ENCODE assay signal across 19 cellular contexts in genomic region chr13:54958781-54959180, GRCh38.
DNase-seq lines count a peak whose midpoint lies in the region; ATAC-seq and TF ChIP-seq lines count a peak whose summit lies in the region.
"Had no signal": no experiment of that assay in that cellular context is flagged by ENCODE, and none has a peak within 500 bp of the region (broad histone marks: within the 10 kb centered on the region; RNA-seq: fewer than 3 reads in every experiment).

No MANE protein-coding gene starts in this region.

- no peak overlapping the region for H3K9ac ChIP-seq in SK-N-SH
- H3K9ac ChIP-seq: GM23248 had no signal

- intact Hi-C loops in upper lobe of right lung (cut with DNase I), result no loop called here

- no peak overlapping the region for H3K27ac Mint-ChIP-seq in WTC11
- H3K27ac Mint-ChIP-seq in activated CD4-positive, alpha-beta T cell treated with anti-CD3 and anti-CD28 coated beads, Interleukin-2, amount 10 ng/mL, durations not matched to agents 7 days and 5 days, result no peak overlapping the region
- H3K27ac Mint-ChIP-seq: CD4-positive, alpha-beta memory T cell; HFFc6 had no signal

- H3K36me3 ChIP-seq in SK-N-SH (replicated peaks in 1 of 2; ENCODE audit: control insufficient read depth in 1 of 2, insufficient read depth in 2 of 2, low read length in 1 of 2) (no peaks in the 10 kb centered on the region), upper lobe of right lung (no peaks in the 10 kb centered on the region)
- H3K36me3 ChIP-seq: HAP-1 had no signal

- no peak for TF ChIP-seq EP300 in SK-N-SH (IDR thresholded peaks at IDR 0.05; ENCODE audit: borderline replicate concordance in 1 of 2, low read depth in 1 of 2, low read length in 1 of 2)

- H3K27me3 ChIP-seq in SK-N-SH (ENCODE audit: insufficient read depth) (no peaks in the 10 kb centered on the region), upper lobe of right lung (no peaks in the 10 kb centered on the region)

- H3K4me1 ChIP-seq in SK-N-SH (ENCODE audit: control insufficient read depth in 1 of 2, insufficient read depth in 2 of 2, low read depth in 1 of 2, low read length in 1 of 2), result no peaks in the 10 kb centered on the region
- H3K4me1 ChIP-seq in upper lobe of right lung, result no peaks in the 10 kb centered on the region
- H3K4me1 ChIP-seq: A549, Caco-2, HAP-1 had no signal

- no peak for ATAC-seq in SK-N-SH treated with all-trans-retinoic acid at 6 μM for 48 hours
- peak; percentile 58 for ATAC-seq in WTC11
- ATAC-seq in upper lobe of right lung, result peak; percentile 36
- ATAC-seq: A549, GM12878 had no signal

- peaks cover 14% of the 10 kb centered on the region for H3K4me1 Mint-ChIP-seq in WTC11
- H3K4me1 Mint-ChIP-seq in activated CD4-positive, alpha-beta T cell treated with anti-CD3 and anti-CD28 coated beads, Interleukin-2, amount 10 ng/mL, durations not matched to agents 7 days and 5 days, result no peaks in the 10 kb centered on the region
- H3K4me1 Mint-ChIP-seq: CD4-positive, alpha-beta memory T cell had no signal

- H3K4me3 ChIP-seq in SK-N-SH (ENCODE audit: low read depth in 2 of 2, low read length in 1 of 2), result no peak overlapping the region
- no peak overlapping the region for H3K4me3 ChIP-seq in upper lobe of right lung
- H3K4me3 ChIP-seq: A549, GM12878, GM23248, HAP-1 had no signal

- no peaks in the 10 kb centered on the region for H3K27me3 Mint-ChIP-seq in WTC11 (ENCODE audit: low read depth)
- H3K27me3 Mint-ChIP-seq in activated CD4-positive, alpha-beta T cell treated with anti-CD3 and anti-CD28 coated beads, Interleukin-2, amount 10 ng/mL, durations not matched to agents 7 days and 5 days, result no peaks in the 10 kb centered on the region
- H3K27me3 Mint-ChIP-seq: CD4-positive, alpha-beta memory T cell had no signal

- no peak overlapping the region for H3K4me3 Mint-ChIP-seq in WTC11
- no peak overlapping the region for H3K4me3 Mint-ChIP-seq in activated CD4-positive, alpha-beta T cell treated with anti-CD3 and anti-CD28 coated beads, Interleukin-2, amount 10 ng/mL, durations not matched to agents 7 days and 5 days
- H3K4me3 Mint-ChIP-seq: CD4-positive, alpha-beta memory T cell; HFFc6 had no signal

- no peak overlapping the region for H2AFZ ChIP-seq in SK-N-SH (ENCODE audit: low read depth)
- H2AFZ ChIP-seq: GM23248 had no signal

- DNase-seq in SK-N-SH (peak; percentile 1), WTC11 (ENCODE audit: low spot score) (no peak), upper lobe of right lung (no peak), NCI-H2107 treated with DMSO at 0.1 percent for 48 hours (lab: John Stamatoyannopoulos, UW; ENCODE audit: unreplicated experiment) (no peak)
- DNase-seq in activated CD4-positive, alpha-beta T cell treated with anti-CD3 and anti-CD28 coated beads, Interleukin-2, amount 10 ng/mL, durations not matched to agents 7 days and 5 days, result no peak
- DNase-seq: 8988T; C1 segment of cervical spinal cord; Caco-2; CD4-positive, alpha-beta memory T cell; DMS153; DND-41; EL; GDM1; GM23248; HFFc6 had no signal

- peaks cover 25% of the 10 kb centered on the region for H3K36me3 Mint-ChIP-seq in WTC11
- no peaks in the 10 kb centered on the region for H3K36me3 Mint-ChIP-seq in activated CD4-positive, alpha-beta T cell treated with anti-CD3 and anti-CD28 coated beads, Interleukin-2, amount 10 ng/mL, durations not matched to agents 7 days and 5 days (ENCODE audit: low read depth)
- H3K36me3 Mint-ChIP-seq: CD4-positive, alpha-beta memory T cell had no signal

- H4K20me1 ChIP-seq in SK-N-SH (ENCODE audit: insufficient read depth), result no peaks in the 10 kb centered on the region

- TF ChIP-seq CTCF in SK-N-SH (IDR thresholded peaks at IDR 0.05), result no peak
- no peak for TF ChIP-seq CTCF in WTC11 (IDR thresholded peaks at IDR 0.05)
- TF ChIP-seq CTCF in upper lobe of right lung (IDR thresholded peaks at IDR 0.05), result no peak

- CTCF ChIA-PET in SK-N-SH (lab: Yijun Ruan, JAX), result no interaction called here
- CTCF ChIA-PET in WTC11 (lab: Charles Lee), result no interaction called here
- CTCF ChIA-PET in activated CD4-positive, alpha-beta T cell treated with anti-CD3 and anti-CD28 coated beads, Interleukin-2, amount 10 ng/mL, durations not matched to agents 7 days and 5 days (lab: Charles Lee), result no interaction called here

- POLR2A ChIA-PET in SK-N-SH (lab: Yijun Ruan, JAX), result no interaction called here
- POLR2A ChIA-PET in WTC11 (lab: Charles Lee), result no interaction called here
- POLR2A ChIA-PET in activated CD4-positive, alpha-beta T cell treated with anti-CD3 and anti-CD28 coated beads, Interleukin-2, amount 10 ng/mL, durations not matched to agents 7 days and 5 days (lab: Charles Lee), result no interaction called here

- H3K4me2 ChIP-seq in SK-N-SH, result no peak overlapping the region
- H3K4me2 ChIP-seq: A549 had no signal

- H3K27ac ChIP-seq in SK-N-SH (ENCODE audit: low read depth in 2 of 2, low read length in 1 of 2) (no peak overlapping the region), upper lobe of right lung (no peak overlapping the region)
- H3K27ac ChIP-seq: A549, GM23248 had no signal

- no peak for TF ChIP-seq RAD21 in SK-N-SH (IDR thresholded peaks at IDR 0.05; ENCODE audit: low read length)

- H3K79me2 ChIP-seq in SK-N-SH (ENCODE audit: insufficient read depth), result no peaks in the 10 kb centered on the region

- H3K9me2 ChIP-seq in SK-N-SH, result no peaks in the 10 kb centered on the region

- H3F3A ChIP-seq in SK-N-SH (replicated peaks; ENCODE audit: insufficient read depth), result no peaks in the 10 kb centered on the region

- no peaks in the 10 kb centered on the region for H3K9me3 ChIP-seq in SK-N-SH
- no peaks in the 10 kb centered on the region for H3K9me3 ChIP-seq in upper lobe of right lung
- H3K9me3 ChIP-seq: A549, HAP-1 had no signal

- peaks cover 26% of the 10 kb centered on the region for H3K9me3 Mint-ChIP-seq in WTC11
- peaks cover 13% of the 10 kb centered on the region for H3K9me3 Mint-ChIP-seq in activated CD4-positive, alpha-beta T cell treated with anti-CD3 and anti-CD28 coated beads, Interleukin-2, amount 10 ng/mL, durations not matched to agents 7 days and 5 days

- 17% methylated on average over 11 of the region's 12 CpGs for WGBS in SK-N-SH (ENCODE audit: low lambda C conversion rate)

TF ChIP-seq in SK-N-SH, 30 proteins besides CTCF, POLR2A, EP300 and RAD21 (continues in another document):
- TF ChIP-seq GATA2 (CRISPR knock-in tag; IDR thresholded peaks at IDR 0.05) (no peak), RXRA (IDR thresholded peaks at IDR 0.05; ENCODE audit: borderline replicate concordance, low read depth) (no peak), TEAD4 (IDR thresholded peaks at IDR 0.05; ENCODE audit: borderline replicate concordance, insufficient read depth) (no peak), MEF2A (IDR thresholded peaks at IDR 0.05; ENCODE audit: borderline replicate concordance, low read depth) (no peak), ELF1 (IDR thresholded peaks at IDR 0.05) (no peak), CHD2 (IDR thresholded peaks at IDR 0.05; ENCODE audit: low read length, partially characterized antibody) (no peak)
- TF ChIP-seq, protein P1, sequence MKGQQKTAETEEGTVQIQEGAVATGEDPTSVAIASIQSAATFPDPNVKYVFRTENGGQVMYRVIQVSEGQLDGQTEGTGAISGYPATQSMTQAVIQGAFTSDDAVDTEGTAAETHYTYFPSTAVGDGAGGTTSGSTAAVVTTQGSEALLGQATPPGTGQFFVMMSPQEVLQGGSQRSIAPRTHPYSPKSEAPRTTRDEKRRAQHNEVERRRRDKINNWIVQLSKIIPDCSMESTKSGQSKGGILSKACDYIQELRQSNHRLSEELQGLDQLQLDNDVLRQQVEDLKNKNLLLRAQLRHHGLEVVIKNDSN (IDR thresholded peaks at IDR 0.05; ENCODE audit: borderline replicate concordance, low read depth), result no peak

TF ChIP-seq in SK-N-SH treated with all-trans-retinoic acid at 6 μM for 48 hours, 23 proteins besides CTCF, POLR2A, EP300 and RAD21 (continues in another document):
- TF ChIP-seq ARNTL (CRISPR knock-in tag; IDR thresholded peaks at IDR 0.05; ENCODE audit: borderline replicate concordance, low read depth) (no peak), OSR1 (CRISPR knock-in tag; IDR thresholded peaks at IDR 0.05) (no peak), RARB (CRISPR knock-in tag; IDR thresholded peaks at IDR 0.05) (no peak), SNAI2 (CRISPR knock-in tag; IDR thresholded peaks at IDR 0.05) (no peak), ISL1 (CRISPR knock-in tag; IDR thresholded peaks at IDR 0.05) (no peak), ZNF565 (CRISPR knock-in tag; conservative IDR thresholded peaks at IDR 0.05; ENCODE audit: low read depth) (no peak)
- TF ChIP-seq, protein P2, sequence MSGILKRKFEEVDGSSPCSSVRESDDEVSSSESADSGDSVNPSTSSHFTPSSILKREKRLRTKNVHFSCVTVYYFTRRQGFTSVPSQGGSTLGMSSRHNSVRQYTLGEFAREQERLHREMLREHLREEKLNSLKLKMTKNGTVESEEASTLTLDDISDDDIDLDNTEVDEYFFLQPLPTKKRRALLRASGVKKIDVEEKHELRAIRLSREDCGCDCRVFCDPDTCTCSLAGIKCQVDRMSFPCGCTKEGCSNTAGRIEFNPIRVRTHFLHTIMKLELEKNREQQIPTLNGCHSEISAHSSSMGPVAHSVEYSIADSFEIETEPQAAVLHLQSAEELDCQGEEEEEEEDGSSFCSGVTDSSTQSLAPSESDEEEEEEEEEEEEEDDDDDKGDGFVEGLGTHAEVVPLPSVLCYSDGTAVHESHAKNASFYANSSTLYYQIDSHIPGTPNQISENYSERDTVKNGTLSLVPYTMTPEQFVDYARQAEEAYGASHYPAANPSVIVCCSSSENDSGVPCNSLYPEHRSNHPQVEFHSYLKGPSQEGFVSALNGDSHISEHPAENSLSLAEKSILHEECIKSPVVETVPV (CRISPR knock-in tag; IDR thresholded peaks at IDR 0.05), result no peak
